ENCODE assay signal across 1 cellular context in genomic region chr3:58153371-58153770, GRCh38.
TF ChIP-seq lines count a peak whose summit lies in the region.

No MANE protein-coding gene starts in this region.

TF ChIP-seq in HepG2, 621 proteins besides CTCF, POLR2A, EP300 and RAD21:
- TF ChIP-seq ZGPAT (CRISPR knock-in tag; IDR thresholded peaks at IDR 0.05), result no peak
- TF ChIP-seq AGO2 (optimal IDR thresholded peaks at IDR 0.05; ENCODE audit: low read depth, low read length), result peak; percentile 78
